ENCODE assay signal across 13 cellular contexts in the genomic region with DNA sequence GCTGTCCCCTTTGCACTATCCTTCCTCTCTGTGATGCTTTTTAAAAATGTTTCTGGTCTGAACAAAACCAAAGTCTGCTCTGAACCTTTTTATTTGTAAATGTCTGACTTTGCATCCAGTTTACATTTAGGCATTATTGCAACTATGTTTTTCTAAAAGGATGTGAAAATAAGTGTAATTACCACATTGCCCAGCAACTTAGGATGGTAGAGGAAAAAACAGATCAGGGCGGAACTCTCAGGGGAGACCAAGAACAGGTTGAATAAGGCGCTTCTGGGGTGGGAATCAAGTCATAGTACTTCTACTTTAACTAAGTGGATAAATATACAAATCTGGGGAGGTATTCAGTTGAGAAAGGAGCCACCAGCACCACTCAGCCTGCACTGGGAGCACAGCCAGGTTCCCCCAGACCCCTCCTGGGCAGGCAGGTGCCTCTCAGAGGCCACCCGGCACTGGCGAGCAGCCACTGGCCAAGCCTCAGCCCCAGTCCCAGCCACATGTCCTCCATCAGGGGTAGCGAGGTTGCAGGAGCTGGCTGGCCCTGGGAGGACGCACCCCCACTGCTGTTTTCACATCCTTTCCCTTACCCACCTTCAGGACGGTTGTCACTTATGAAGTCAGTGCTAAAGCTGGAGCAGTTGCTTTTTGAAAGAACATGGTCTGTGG. TPM values are rescaled to one million over a fixed set of nuclear protein-coding genes. Genes with fewer than 3 reads are reported as not detected.
DNase-seq lines count a peak whose midpoint lies in the region; ATAC-seq lines count a peak whose summit lies in the region.
"Had no signal": no experiment of that assay in that cellular context is flagged by ENCODE, and none has a peak within 500 bp of the region (broad histone marks: within the 10 kb centered on the region; RNA-seq: fewer than 3 reads in every experiment).

No MANE protein-coding gene starts in this region.

- intact Hi-C loops in activated T-helper 1 cell treated with anti-CD3 and anti-CD28 coated beads, Interleukin-12 subunit alpha, Interleukin-12 subunit beta, Interleukin-2, Interleukin-4 antibody, amounts not matched to agents 30 ng/mL and 10 ng/mL and 1 ng/mL, durations not matched to agents 14 hours and 24 hours and 36 hours (cut with micrococcal nuclease), result loop anchor here (5.0 kb wide), 3 partner anchors 35 to 690 kb away; a partner anchor contains a TSS

- H3K27ac Mint-ChIP-seq in activated T-cell treated with anti-CD3 and anti-CD28 coated beads, Interleukin-2, amount 50 U/mL, for 72 hours, result peak overlapping the region; percentile 14
- peak overlapping the region; percentile 67 for H3K27ac Mint-ChIP-seq in activated T-helper 1 cell treated with anti-CD3 and anti-CD28 coated beads, Interleukin-12 subunit alpha, Interleukin-12 subunit beta, Interleukin-2, Interleukin-4 antibody, amounts not matched to agents 30 ng/mL and 10 ng/mL and 1 ng/mL, durations not matched to agents 14 hours and 24 hours and 36 hours

- no peaks in the 10 kb centered on the region for H3K9me3 ChIP-seq in thymus (ENCODE audit: control insufficient read depth)
- H3K9me3 ChIP-seq: ovary had no signal

- ATAC-seq in activated T-cell treated with anti-CD3 and anti-CD28 coated beads, Interleukin-2, amount 50 U/mL, for 72 hours (replicated peaks in 1 of 2), result no peak
- ATAC-seq in activated T-cell treated with anti-CD3 and anti-CD28 coated beads, Interleukin-2, amount 50 U/mL, for 4 hours, result no peak
- ATAC-seq in HG02938 (IDR thresholded peaks at IDR 0.05; ENCODE audit: unreplicated experiment), result peak; percentile 38

- H3K27me3 ChIP-seq in thymus (ENCODE audit: control insufficient read depth, insufficient read depth), result no peaks in the 10 kb centered on the region
- H3K27me3 ChIP-seq: ovary had no signal

- H3K4me3 ChIP-seq in thymus (ENCODE audit: low read length), result no peak overlapping the region
- H3K4me3 ChIP-seq: ovary had no signal

- no peaks in the 10 kb centered on the region for H3K9me3 Mint-ChIP-seq in activated T-cell treated with anti-CD3 and anti-CD28 coated beads, Interleukin-2, amount 50 U/mL, for 72 hours
- no peaks in the 10 kb centered on the region for H3K9me3 Mint-ChIP-seq in activated T-cell treated with anti-CD3 and anti-CD28 coated beads, Interleukin-2, amount 50 U/mL, for 4 hours
- H3K9me3 Mint-ChIP-seq in activated T-helper 1 cell treated with anti-CD3 and anti-CD28 coated beads, Interleukin-12 subunit alpha, Interleukin-12 subunit beta, Interleukin-2, Interleukin-4 antibody, amounts not matched to agents 30 ng/mL and 10 ng/mL and 1 ng/mL, durations not matched to agents 14 hours and 24 hours and 36 hours, result no peaks in the 10 kb centered on the region

- H3K4me1 ChIP-seq in thymus (ENCODE audit: control insufficient read depth, insufficient read depth, low read length), result peaks cover 5% of the 10 kb centered on the region

- DNase-seq in activated T-cell treated with anti-CD3 and anti-CD28 coated beads, Interleukin-2, amount 50 U/mL, for 72 hours, result no peak
- DNase-seq in activated T-cell treated with anti-CD3 and anti-CD28 coated beads, Interleukin-2, amount 50 U/mL, for 4 hours, result no peak
- DNase-seq in activated T-helper 1 cell treated with anti-CD3 and anti-CD28 coated beads, Interleukin-12 subunit alpha, Interleukin-12 subunit beta, Interleukin-2, Interleukin-4 antibody, amounts not matched to agents 30 ng/mL and 10 ng/mL and 1 ng/mL, durations not matched to agents 14 hours and 24 hours and 36 hours (ENCODE audit: low spot score), result no peak
- DNase-seq in hypothalamus (lab: John Stamatoyannopoulos, UW) (no peak), putamen (ENCODE audit: low spot score) (no peak)
- no peak for DNase-seq in activated CD4-positive, CD25-positive, alpha-beta regulatory T cell (lab: John Stamatoyannopoulos, UW)
- DNase-seq: activated CD4-positive, alpha-beta T cell treated with anti-CD3 and anti-CD28 coated beads, Interleukin-2, amount 50 U/mL, for 1 hour; AML-193; NCI-H1930; Right ventricle myocardium superior had no signal

- peak overlapping the region; percentile 3 for H3K27ac ChIP-seq in thymus (ENCODE audit: low read depth)
- H3K27ac ChIP-seq: ovary had no signal

- no peaks in the 10 kb centered on the region for H3K36me3 ChIP-seq in thymus (ENCODE audit: control insufficient read depth, insufficient read depth)
- H3K36me3 ChIP-seq: ovary had no signal

- 83% methylated on average over 7 of the region's 7 CpGs for WGBS in thymus

- no peaks in the 10 kb centered on the region for H3K36me3 Mint-ChIP-seq in activated T-cell treated with anti-CD3 and anti-CD28 coated beads, Interleukin-2, amount 50 U/mL, for 72 hours (ENCODE audit: insufficient read depth in 2 of 2)
- no peaks in the 10 kb centered on the region for H3K36me3 Mint-ChIP-seq in activated T-cell treated with anti-CD3 and anti-CD28 coated beads, Interleukin-2, amount 50 U/mL, for 4 hours (ENCODE audit: insufficient read depth)
- no peaks in the 10 kb centered on the region for H3K36me3 Mint-ChIP-seq in activated T-helper 1 cell treated with anti-CD3 and anti-CD28 coated beads, Interleukin-12 subunit alpha, Interleukin-12 subunit beta, Interleukin-2, Interleukin-4 antibody, amounts not matched to agents 30 ng/mL and 10 ng/mL and 1 ng/mL, durations not matched to agents 14 hours and 24 hours and 36 hours (ENCODE audit: low read depth)

- H3K4me3 Mint-ChIP-seq in activated T-cell treated with anti-CD3 and anti-CD28 coated beads, Interleukin-2, amount 50 U/mL, for 72 hours, result peak overlapping the region in 1 of 2 donors; percentile 56
- H3K4me3 Mint-ChIP-seq in activated T-cell treated with anti-CD3 and anti-CD28 coated beads, Interleukin-2, amount 50 U/mL, for 4 hours, result no peak overlapping the region
- H3K4me3 Mint-ChIP-seq in activated T-helper 1 cell treated with anti-CD3 and anti-CD28 coated beads, Interleukin-12 subunit alpha, Interleukin-12 subunit beta, Interleukin-2, Interleukin-4 antibody, amounts not matched to agents 30 ng/mL and 10 ng/mL and 1 ng/mL, durations not matched to agents 14 hours and 24 hours and 36 hours, result peak overlapping the region; percentile 20

- no peaks in the 10 kb centered on the region for H3K27me3 Mint-ChIP-seq in activated T-cell treated with anti-CD3 and anti-CD28 coated beads, Interleukin-2, amount 50 U/mL, for 72 hours (ENCODE audit: low read depth)
- no peaks in the 10 kb centered on the region for H3K27me3 Mint-ChIP-seq in activated T-cell treated with anti-CD3 and anti-CD28 coated beads, Interleukin-2, amount 50 U/mL, for 4 hours (ENCODE audit: low read depth)
- H3K27me3 Mint-ChIP-seq in activated T-helper 1 cell treated with anti-CD3 and anti-CD28 coated beads, Interleukin-12 subunit alpha, Interleukin-12 subunit beta, Interleukin-2, Interleukin-4 antibody, amounts not matched to agents 30 ng/mL and 10 ng/mL and 1 ng/mL, durations not matched to agents 14 hours and 24 hours and 36 hours (ENCODE audit: insufficient read depth), result no peaks in the 10 kb centered on the region

- peaks cover 46% of the 10 kb centered on the region for H3K4me1 Mint-ChIP-seq in activated T-cell treated with anti-CD3 and anti-CD28 coated beads, Interleukin-2, amount 50 U/mL, for 72 hours (ENCODE audit: low read depth)
- H3K4me1 Mint-ChIP-seq in activated T-cell treated with anti-CD3 and anti-CD28 coated beads, Interleukin-2, amount 50 U/mL, for 4 hours (ENCODE audit: low read depth), result peaks cover 28% of the 10 kb centered on the region
- H3K4me1 Mint-ChIP-seq in activated T-helper 1 cell treated with anti-CD3 and anti-CD28 coated beads, Interleukin-12 subunit alpha, Interleukin-12 subunit beta, Interleukin-2, Interleukin-4 antibody, amounts not matched to agents 30 ng/mL and 10 ng/mL and 1 ng/mL, durations not matched to agents 14 hours and 24 hours and 36 hours (ENCODE audit: low read depth), result peaks cover 92% of the 10 kb centered on the region

RNA-seq across cellular contexts. Expression of a gene that starts 11.4 kb away (rescaled TPM):
- total RNA-seq in activated T-cell treated with anti-CD3 and anti-CD28 coated beads, Interleukin-2, amount 50 U/mL, for 72 hours, result 10 to 100 TPM; 51.3 to 55.2 TPM
- total RNA-seq in activated T-cell treated with anti-CD3 and anti-CD28 coated beads, Interleukin-2, amount 50 U/mL, for 4 hours, result 10 to 100 TPM; 14.7 to 19.5 (median 15.5) TPM
- total RNA-seq in activated T-helper 1 cell treated with anti-CD3 and anti-CD28 coated beads, Interleukin-12 subunit alpha, Interleukin-12 subunit beta, Interleukin-2, Interleukin-4 antibody, amounts not matched to agents 30 ng/mL and 10 ng/mL and 1 ng/mL, durations not matched to agents 14 hours and 24 hours and 36 hours, result 30.3 and 32.0 TPM in 2 replicates
- 21.2 TPM for polyA plus RNA-seq in thymus

RNA-seq across cellular contexts. Expression of a gene that starts 50.0 kb away (rescaled TPM):
- under 1 TPM; 0.29 to 0.67 TPM for total RNA-seq in activated T-cell treated with anti-CD3 and anti-CD28 coated beads, Interleukin-2, amount 50 U/mL, for 72 hours
- total RNA-seq in activated T-cell treated with anti-CD3 and anti-CD28 coated beads, Interleukin-2, amount 50 U/mL, for 4 hours, result under 1 TPM; 0.13 to 0.41 (median 0.13) TPM
- 0.27 and 0.31 TPM in 2 replicates for total RNA-seq in activated T-helper 1 cell treated with anti-CD3 and anti-CD28 coated beads, Interleukin-12 subunit alpha, Interleukin-12 subunit beta, Interleukin-2, Interleukin-4 antibody, amounts not matched to agents 30 ng/mL and 10 ng/mL and 1 ng/mL, durations not matched to agents 14 hours and 24 hours and 36 hours
- 0.37 TPM for polyA plus RNA-seq in thymus
